ENCODE assay signal across 18 cellular contexts in genomic region chr2:84713441-84713840, GRCh38.
"Had no signal": no experiment of that assay in that cellular context is flagged by ENCODE, and none has a peak within 500 bp of the region (broad histone marks: within the 10 kb centered on the region; RNA-seq: fewer than 3 reads in every experiment).

No MANE protein-coding gene starts in this region.

- DNase-seq: activated CD4-positive, alpha-beta T cell treated with anti-CD3 and anti-CD28 coated beads, Interleukin-2, amount 50 U/mL, for 48 hours; activated CD8-positive, alpha-beta memory T cell treated with anti-CD3 and anti-CD28 coated beads, Interleukin-2, amount 10 ng/mL, durations not matched to agents 7 days and 5 days; activated gamma-delta T cell treated with Interleukin-2 at 50 U/mL for 16 hours; activated naive CD8-positive, alpha-beta T cell treated with anti-CD3 and anti-CD28 coated beads, Interleukin-2, amount 10 ng/mL, durations not matched to agents 7 days and 5 days; activated T-cell treated with anti-CD3 and anti-CD28 coated beads, Interleukin-2, amount 50 U/mL, for 48 hours; dorsolateral prefrontal cortex; gastrocnemius medialis; kidney; left ventricle myocardium superior; mesendoderm; nephron progenitor cell; ovary; stimulated activated CD4-positive, alpha-beta T cell treated with anti-CD3 and anti-CD28 coated beads, Interleukin-15, amount 100 ng/mL, for 24 hours; stimulated activated CD4-positive, alpha-beta T cell treated with anti-CD3 and anti-CD28 coated beads, Interleukin-4, amount 100 ng/mL, for 24 hours; thyroid gland had no signal

- H3K9me3 ChIP-seq: ascending aorta, gastrocnemius medialis, ovary, thyroid gland had no signal

- ATAC-seq: activated CD4-positive, CD25-positive, alpha-beta regulatory T cell treated with anti-CD3 and anti-CD28 coated beads, Interleukin-2, amount 50 U/mL, for 24 hours; activated CD8-positive, alpha-beta memory T cell treated with anti-CD3 and anti-CD28 coated beads, Interleukin-2, amount 10 ng/mL, durations not matched to agents 7 days and 5 days; esophagus mucosa; gastrocnemius medialis; left ventricle myocardium superior had no signal

- H3K4me1 ChIP-seq: ascending aorta, gastrocnemius medialis, thyroid gland had no signal

- H3K4me3 ChIP-seq: ascending aorta, dorsolateral prefrontal cortex, gastrocnemius medialis, ovary, thyroid gland had no signal

- H3K27ac ChIP-seq: ascending aorta, dorsolateral prefrontal cortex, gastrocnemius medialis, ovary, thyroid gland had no signal

- H3K36me3 ChIP-seq: ascending aorta, gastrocnemius medialis, ovary, thyroid gland had no signal

- H3K27me3 ChIP-seq: ascending aorta, dorsolateral prefrontal cortex, gastrocnemius medialis, ovary, thyroid gland had no signal
